5 cellular contexts compared by ENCODE assay signal in genomic region chr2:70998885-70999284, GRCh38. TPM values are rescaled to one million over a fixed set of nuclear protein-coding genes. Genes with fewer than 3 reads are reported as not detected.
"Had no signal": no experiment of that assay in that cellular context is flagged by ENCODE, and none has a peak within 500 bp of the region (broad histone marks: within the 10 kb centered on the region; RNA-seq: fewer than 3 reads in every experiment).

No MANE protein-coding gene starts in this region.

RNA-seq across cellular contexts. Expression of gene ANKRD53, which starts 20.5 kb away (rescaled TPM):
- total RNA-seq: MCF 10A, PC-9, RPMI7951 had no signal
- polyA plus RNA-seq: IgD-negative memory B cell, K562 had no signal
